Comparison of ENCODE assay signal across 2 cellular contexts in genomic region chr4:176002007-176002623, GRCh38.
TF ChIP-seq lines count a peak whose summit lies in the region.

No MANE protein-coding gene starts in this region.

TF ChIP-seq in A549, 52 proteins besides CTCF, POLR2A, EP300 and RAD21 (continued from another document):
- no peak for TF ChIP-seq HOXA7 (CRISPR knock-in tag; IDR thresholded peaks at IDR 0.05)

TF ChIP-seq in H1, 55 proteins besides CTCF, POLR2A, EP300 and RAD21 (continued from another document):
- TF ChIP-seq SIN3A (conservative IDR thresholded peaks at IDR 0.05 in 1 of 2, IDR thresholded peaks at IDR 0.05 in 1 of 2; ENCODE audit: low read depth in 1 of 2, low read length in 2 of 2) (peak; percentile 53 to 77; a peak in 1 of 4 replicates), BCL11A (IDR thresholded peaks at IDR 0.05; ENCODE audit: low read depth in 2 of 2, low read length in 2 of 2) (no peak), SP2 (IDR thresholded peaks at IDR 0.05; ENCODE audit: low read length) (no peak), ASH2L (IDR thresholded peaks at IDR 0.05; ENCODE audit: low read length) (peak; percentile 12), RXRA (IDR thresholded peaks at IDR 0.05; ENCODE audit: insufficient read depth, low read depth, low read length) (no peak), POU5F1 (IDR thresholded peaks at IDR 0.05; ENCODE audit: low read depth, low read length) (no peak), ATF3 (IDR thresholded peaks at IDR 0.05; ENCODE audit: insufficient read depth, low read depth, low read length) (no peak), MAX (IDR thresholded peaks at IDR 0.05) (peak; percentile 54; the same call in 1 of the 2 replicates), CHD2 (IDR thresholded peaks at IDR 0.05; ENCODE audit: low read length) (no peak)
TF ChIP-seq in H1: peak in this region for 6.
